ENCODE assay signal across 9 cellular contexts in the genomic region with DNA sequence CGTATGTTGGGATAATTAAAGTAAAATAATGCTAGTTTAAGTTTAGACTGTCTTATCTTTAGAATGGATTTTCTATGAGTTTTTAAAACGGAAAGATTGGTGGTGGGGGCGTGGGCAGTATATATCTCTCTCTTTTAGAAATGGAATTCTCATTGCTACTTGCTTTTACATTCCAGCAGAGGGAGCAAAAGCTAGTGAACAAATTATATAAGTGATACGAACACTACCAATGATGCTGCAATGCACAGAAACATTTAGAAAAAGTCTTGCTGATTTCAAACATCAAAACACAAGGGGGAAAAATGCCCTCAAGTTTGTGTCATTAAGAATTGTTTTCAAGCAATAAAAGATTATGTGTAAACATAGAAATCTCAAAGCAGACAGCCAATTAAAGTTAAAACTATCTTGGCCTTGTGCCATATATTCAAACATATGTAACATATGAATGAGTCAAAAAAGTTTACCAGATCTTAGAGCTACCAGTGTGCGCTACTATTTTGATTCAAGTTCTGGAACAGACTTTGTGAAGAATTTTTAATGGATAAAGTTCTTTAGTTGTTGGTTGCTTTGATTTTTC.
DNase-seq lines count a peak whose midpoint lies in the region; ATAC-seq, FAIRE-seq and TF ChIP-seq lines count a peak whose summit lies in the region.
"Had no signal": no experiment of that assay in that cellular context is flagged by ENCODE, and none has a peak within 500 bp of the region (broad histone marks: within the 10 kb centered on the region; RNA-seq: fewer than 3 reads in every experiment).

No MANE protein-coding gene starts in this region.

- DNase-seq in GM03348 (ENCODE audit: low spot score) (peak; percentile 45), RCC 7860 (ENCODE audit: low spot score) (peak; percentile 13), foreskin keratinocyte (peak in 1 of 2 donors; percentile 20), natural killer cell (no peak), NCI-H187 (lab: John Stamatoyannopoulos, UW) (no peak), CD14-positive monocyte (ENCODE audit: low spot score) (no peak)

- no peaks in the 10 kb centered on the region for H3K4me1 Mint-ChIP-seq in natural killer cell
- no peaks in the 10 kb centered on the region for H3K4me1 Mint-ChIP-seq in CD14-positive monocyte
- H3K4me1 Mint-ChIP-seq: IgD-negative memory B cell had no signal

- no peak for FAIRE-seq in RCC 7860 (lab: Jason Lieb, UNC)

- no peaks in the 10 kb centered on the region for H3K4me1 ChIP-seq in foreskin keratinocyte

- H3K9me3 Mint-ChIP-seq in natural killer cell, result peaks cover 9 to 11% of the 10 kb centered on the region in 2 donors
- H3K9me3 Mint-ChIP-seq in CD14-positive monocyte, result no peaks in the 10 kb centered on the region
- H3K9me3 Mint-ChIP-seq: IgD-negative memory B cell had no signal

- H3K27ac ChIP-seq in foreskin keratinocyte, result no peak overlapping the region

- ATAC-seq in HG03378 (IDR thresholded peaks at IDR 0.05; ENCODE audit: unreplicated experiment), result peak; percentile 53
- peak; percentile 56 for ATAC-seq in foreskin keratinocyte
- no peak for ATAC-seq in natural killer cell
- no peak for ATAC-seq in GM21576 (IDR thresholded peaks at IDR 0.05; ENCODE audit: unreplicated experiment)

- H3K4me3 Mint-ChIP-seq in natural killer cell (no peak overlapping the region), CD14-positive monocyte (no peak overlapping the region)
- H3K4me3 Mint-ChIP-seq: IgD-negative memory B cell had no signal

- TF ChIP-seq CTCF in foreskin keratinocyte (conservative IDR thresholded peaks at IDR 0.05), result peak; percentile 48
- TF ChIP-seq CTCF in natural killer cell (IDR thresholded peaks at IDR 0.05), result no peak
- no peak for TF ChIP-seq CTCF in CD14-positive monocyte (IDR thresholded peaks at IDR 0.05)

- intact Hi-C loops in natural killer cell (cut with micrococcal nuclease) (no loop called here), CD14-positive monocyte (cut with micrococcal nuclease) (no loop called here)

- no peak overlapping the region for H3K27ac Mint-ChIP-seq in natural killer cell
- no peak overlapping the region for H3K27ac Mint-ChIP-seq in CD14-positive monocyte
- H3K27ac Mint-ChIP-seq: IgD-negative memory B cell had no signal

- no peaks in the 10 kb centered on the region for H3K27me3 Mint-ChIP-seq in natural killer cell (ENCODE audit: low read depth in 2 of 2)
- peaks cover 0 to 1% (median 0%) of the 10 kb centered on the region in 3 donors for H3K27me3 Mint-ChIP-seq in CD14-positive monocyte (ENCODE audit: low read depth in 3 of 3)
- H3K27me3 Mint-ChIP-seq: IgD-negative memory B cell had no signal

- no peaks in the 10 kb centered on the region for H3K36me3 Mint-ChIP-seq in natural killer cell
- H3K36me3 Mint-ChIP-seq in CD14-positive monocyte, result no peaks in the 10 kb centered on the region
- H3K36me3 Mint-ChIP-seq: IgD-negative memory B cell had no signal

- H3K27me3 ChIP-seq in foreskin keratinocyte, result no peaks in the 10 kb centered on the region

Comparison
In these comparisons a context has a peak if more than half of its experiments do, and no peak if none do; other contexts are left out.
1. DNase-seq: peak in GM03348 (single experiment) and RCC 7860 (single experiment); none in natural killer cell (single experiment), NCI-H187 (0 of 2) and CD14-positive monocyte (single experiment).
2. ATAC-seq: peak in HG03378 (single experiment) and foreskin keratinocyte (single experiment); none in natural killer cell (0 of 3) and GM21576 (single experiment).